In genomic region chr13:95636853-95637252, GRCh38 we compare ENCODE assay signal across 19 cellular contexts. TPM values are rescaled to one million over a fixed set of nuclear protein-coding genes. Genes with fewer than 3 reads are reported as not detected.
DNase-seq lines count a peak whose midpoint lies in the region; ATAC-seq, FAIRE-seq and TF ChIP-seq lines count a peak whose summit lies in the region.
"Had no signal": no experiment of that assay in that cellular context is flagged by ENCODE, and none has a peak within 500 bp of the region (broad histone marks: within the 10 kb centered on the region; RNA-seq: fewer than 3 reads in every experiment).

No MANE protein-coding gene starts in this region.

- no peak overlapping the region for H3K4me3 ChIP-seq in esophagus muscularis mucosa
- H3K4me3 ChIP-seq: BLaER1 had no signal

- H3K36me3 ChIP-seq in KOPT-K1 (ENCODE audit: insufficient read depth, low read length) = no peaks in the 10 kb centered on the region
- peaks cover 0 to 15% (median 3%) of the 10 kb centered on the region in 4 donors for H3K36me3 ChIP-seq in esophagus muscularis mucosa
- H3K36me3 ChIP-seq: BLaER1 had no signal

- peaks cover 10% of the 10 kb centered on the region for H3K4me1 Mint-ChIP-seq in activated CD4-positive, alpha-beta memory T cell treated with anti-CD3 and anti-CD28 coated beads for 36 hours (ENCODE audit: low read depth)
- peaks cover 9% of the 10 kb centered on the region for H3K4me1 Mint-ChIP-seq in activated CD4-positive, alpha-beta memory T cell treated with anti-CD3 and anti-CD28 coated beads, Interleukin-2, amount 10 ng/mL, durations not matched to agents 7 days and 5 days
- H3K4me1 Mint-ChIP-seq in activated T-helper 17 cell treated with anti-CD3 and anti-CD28 coated beads, Interleukin-2, amount 50 U/mL, for 72 hours = peaks cover 4% of the 10 kb centered on the region

- H3K9me3 Mint-ChIP-seq in activated CD4-positive, alpha-beta memory T cell treated with anti-CD3 and anti-CD28 coated beads for 36 hours = no peaks in the 10 kb centered on the region
- no peaks in the 10 kb centered on the region for H3K9me3 Mint-ChIP-seq in activated CD4-positive, alpha-beta memory T cell treated with anti-CD3 and anti-CD28 coated beads, Interleukin-2, amount 10 ng/mL, durations not matched to agents 7 days and 5 days
- no peaks in the 10 kb centered on the region for H3K9me3 Mint-ChIP-seq in activated T-helper 17 cell treated with anti-CD3 and anti-CD28 coated beads, Interleukin-2, amount 50 U/mL, for 72 hours
- H3K9me3 Mint-ChIP-seq: CD8-positive, alpha-beta T cell; HFFc6 had no signal

- no peak for TF ChIP-seq POLR2A in esophagus muscularis mucosa (IDR thresholded peaks at IDR 0.05; ENCODE audit: low read depth)

- CTCF ChIA-PET in activated CD4-positive, alpha-beta memory T cell treated with anti-CD3 and anti-CD28 coated beads for 36 hours (lab: Charles Lee) = no interaction called here
- CTCF ChIA-PET in activated CD4-positive, alpha-beta memory T cell treated with anti-CD3 and anti-CD28 coated beads, Interleukin-2, amount 10 ng/mL, durations not matched to agents 7 days and 5 days (lab: Charles Lee) = interaction anchor here (0.7 kb wide), 1 partner anchor 203 kb away, joined by 3 read pairs; no protein-coding TSS in a partner anchor

- intact Hi-C loops in activated CD4-positive, alpha-beta memory T cell treated with anti-CD3 and anti-CD28 coated beads for 36 hours (cut with micrococcal nuclease) = loop anchor here (1.0 to 5.0 kb wide), 3 partner anchors 7 to 100 kb away; partner anchors contain the start of genes DNAJC3 and DZIP1
- intact Hi-C loops in esophagus muscularis mucosa (cut with DNase I) = no loop called here

- POLR2A ChIA-PET in activated CD4-positive, alpha-beta memory T cell treated with anti-CD3 and anti-CD28 coated beads for 36 hours (lab: Charles Lee) = no interaction called here
- POLR2A ChIA-PET in activated CD4-positive, alpha-beta memory T cell treated with anti-CD3 and anti-CD28 coated beads, Interleukin-2, amount 10 ng/mL, durations not matched to agents 7 days and 5 days (lab: Charles Lee) = no interaction called here

- H3K4me3 Mint-ChIP-seq in activated CD4-positive, alpha-beta memory T cell treated with anti-CD3 and anti-CD28 coated beads for 36 hours = no peak overlapping the region
- H3K4me3 Mint-ChIP-seq in activated CD4-positive, alpha-beta memory T cell treated with anti-CD3 and anti-CD28 coated beads, Interleukin-2, amount 10 ng/mL, durations not matched to agents 7 days and 5 days = no peak overlapping the region
- H3K4me3 Mint-ChIP-seq in activated T-helper 17 cell treated with anti-CD3 and anti-CD28 coated beads, Interleukin-2, amount 50 U/mL, for 72 hours = no peak overlapping the region
- H3K4me3 Mint-ChIP-seq: CD8-positive, alpha-beta T cell; HFFc6 had no signal

- no peaks in the 10 kb centered on the region for H3K9me3 ChIP-seq in KOPT-K1 (ENCODE audit: insufficient read depth, low read length, poor library complexity, severe bottlenecking)
- H3K9me3 ChIP-seq in esophagus muscularis mucosa = no peaks in the 10 kb centered on the region

- no peak for TF ChIP-seq CTCF in esophagus muscularis mucosa (IDR thresholded peaks at IDR 0.05)

- DNase-seq in activated CD4-positive, alpha-beta memory T cell treated with anti-CD3 and anti-CD28 coated beads for 36 hours = no peak
- DNase-seq in activated CD4-positive, alpha-beta memory T cell treated with anti-CD3 and anti-CD28 coated beads, Interleukin-2, amount 10 ng/mL, durations not matched to agents 7 days and 5 days = no peak
- DNase-seq in esophagus muscularis mucosa (ENCODE audit: extremely low spot score) = no peak
- DNase-seq: CD8-positive, alpha-beta T cell; HFFc6; KG1; NCI-H1105; NCI-H187 treated with DMSO at 0.1 percent for 48 hours; NCI-H69; NK-92 treated with Interleukin-12 subunit alpha and Interleukin-12 subunit beta, amount 100 ng/mL, for 24 hours; RPMI8226 had no signal

- H3K36me3 Mint-ChIP-seq in activated CD4-positive, alpha-beta memory T cell treated with anti-CD3 and anti-CD28 coated beads for 36 hours = no peaks in the 10 kb centered on the region
- H3K36me3 Mint-ChIP-seq in activated CD4-positive, alpha-beta memory T cell treated with anti-CD3 and anti-CD28 coated beads, Interleukin-2, amount 10 ng/mL, durations not matched to agents 7 days and 5 days (ENCODE audit: low read depth) = no peaks in the 10 kb centered on the region
- H3K36me3 Mint-ChIP-seq in activated T-helper 17 cell treated with anti-CD3 and anti-CD28 coated beads, Interleukin-2, amount 50 U/mL, for 72 hours (ENCODE audit: low read depth) = no peaks in the 10 kb centered on the region
- H3K36me3 Mint-ChIP-seq: CD8-positive, alpha-beta T cell had no signal

- peaks cover 30% of the 10 kb centered on the region for H3K27me3 Mint-ChIP-seq in activated CD4-positive, alpha-beta memory T cell treated with anti-CD3 and anti-CD28 coated beads for 36 hours
- peaks cover 19% of the 10 kb centered on the region for H3K27me3 Mint-ChIP-seq in activated CD4-positive, alpha-beta memory T cell treated with anti-CD3 and anti-CD28 coated beads, Interleukin-2, amount 10 ng/mL, durations not matched to agents 7 days and 5 days
- peaks cover 31% of the 10 kb centered on the region for H3K27me3 Mint-ChIP-seq in activated T-helper 17 cell treated with anti-CD3 and anti-CD28 coated beads, Interleukin-2, amount 50 U/mL, for 72 hours

- FAIRE-seq in islet of Langerhans (lab: Jason Lieb, UNC) = peak; percentile 77
- FAIRE-seq: A204.1, H54 had no signal

- H3K27ac ChIP-seq in KOPT-K1 (ENCODE audit: low read depth, low read length, poor library complexity, severe bottlenecking) (peak overlapping the region; percentile 45), esophagus muscularis mucosa (replicated peaks in 1 of 4) (no peak overlapping the region)
- H3K27ac ChIP-seq: BLaER1 had no signal

- H3K4me1 ChIP-seq in esophagus muscularis mucosa = peaks cover 4 to 11% (median 8%) of the 10 kb centered on the region in 4 donors
- H3K4me1 ChIP-seq: BLaER1 had no signal

- no peak for TF ChIP-seq EP300 in esophagus muscularis mucosa (IDR thresholded peaks at IDR 0.05)

- ATAC-seq in activated T-helper 17 cell treated with anti-CD3 and anti-CD28 coated beads, Interleukin-2, amount 50 U/mL, for 72 hours (replicated peaks) = peak; percentile 40
- ATAC-seq in HG03342 (IDR thresholded peaks at IDR 0.05; ENCODE audit: unreplicated experiment) = no peak
- ATAC-seq: CD8-positive, alpha-beta T cell had no signal

- peaks cover 0 to 9% (median 0%) of the 10 kb centered on the region in 4 donors for H3K27me3 ChIP-seq in esophagus muscularis mucosa
- H3K27me3 ChIP-seq: BLaER1 had no signal

- H3K27ac Mint-ChIP-seq in activated CD4-positive, alpha-beta memory T cell treated with anti-CD3 and anti-CD28 coated beads for 36 hours = peak overlapping the region; percentile 56
- no peak overlapping the region for H3K27ac Mint-ChIP-seq in activated CD4-positive, alpha-beta memory T cell treated with anti-CD3 and anti-CD28 coated beads, Interleukin-2, amount 10 ng/mL, durations not matched to agents 7 days and 5 days
- no peak overlapping the region for H3K27ac Mint-ChIP-seq in activated T-helper 17 cell treated with anti-CD3 and anti-CD28 coated beads, Interleukin-2, amount 50 U/mL, for 72 hours
- H3K27ac Mint-ChIP-seq: CD8-positive, alpha-beta T cell; HFFc6 had no signal

RNA-seq across cellular contexts. Expression of gene DZIP1, which starts 7.7 kb away (rescaled TPM):
- under 1 TPM; 0.17 to 0.33 TPM for total RNA-seq in activated CD4-positive, alpha-beta memory T cell treated with anti-CD3 and anti-CD28 coated beads for 36 hours
- under 1 TPM; 0.30 to 0.40 TPM for total RNA-seq in activated CD4-positive, alpha-beta memory T cell treated with anti-CD3 and anti-CD28 coated beads, Interleukin-2, amount 10 ng/mL, durations not matched to agents 7 days and 5 days
- total RNA-seq in activated T-helper 17 cell treated with anti-CD3 and anti-CD28 coated beads, Interleukin-2, amount 50 U/mL, for 72 hours = not detected
- 10 to 100 TPM; 14.5 to 31.3 (median 22.2) TPM for total RNA-seq in esophagus muscularis mucosa
- total RNA-seq: CD8-positive, alpha-beta T cell; OCI-LY7 had no signal

RNA-seq across cellular contexts. Expression of gene DNAJC3, which starts 40.1 kb away (rescaled TPM):
- total RNA-seq in activated CD4-positive, alpha-beta memory T cell treated with anti-CD3 and anti-CD28 coated beads for 36 hours = 10 to 100 TPM; 19.2 to 20.1 TPM
- 10 to 100 TPM; 26.4 to 27.5 TPM for total RNA-seq in activated CD4-positive, alpha-beta memory T cell treated with anti-CD3 and anti-CD28 coated beads, Interleukin-2, amount 10 ng/mL, durations not matched to agents 7 days and 5 days
- 10 to 100 TPM; 14.4 to 19.6 TPM for total RNA-seq in activated T-helper 17 cell treated with anti-CD3 and anti-CD28 coated beads, Interleukin-2, amount 50 U/mL, for 72 hours
- 10 to 100 TPM; 43.8 to 55.1 (median 48.9) TPM for total RNA-seq in esophagus muscularis mucosa

Comparison
In these comparisons a context has a peak if more than half of its experiments do, and no peak if none do; other contexts are left out.
1. RNA of gene DZIP1, which starts 7.7 kb away (total RNA-seq): 14.5 to 31.3 TPM in esophagus muscularis mucosa; 0.30 to 0.40 TPM in activated CD4-positive, alpha-beta memory T cell treated with anti-CD3 and anti-CD28 coated beads, Interleukin-2, amount 10 ng/mL, durations not matched to agents 7 days and 5 days, 0.17 to 0.33 TPM in activated CD4-positive, alpha-beta memory T cell treated with anti-CD3 and anti-CD28 coated beads for 36 hours and not detected in activated T-helper 17 cell treated with anti-CD3 and anti-CD28 coated beads, Interleukin-2, amount 50 U/mL, for 72 hours; every median in the first group is over 10 times any median in the second.